7 cellular contexts compared by ENCODE assay signal in the genomic region with DNA sequence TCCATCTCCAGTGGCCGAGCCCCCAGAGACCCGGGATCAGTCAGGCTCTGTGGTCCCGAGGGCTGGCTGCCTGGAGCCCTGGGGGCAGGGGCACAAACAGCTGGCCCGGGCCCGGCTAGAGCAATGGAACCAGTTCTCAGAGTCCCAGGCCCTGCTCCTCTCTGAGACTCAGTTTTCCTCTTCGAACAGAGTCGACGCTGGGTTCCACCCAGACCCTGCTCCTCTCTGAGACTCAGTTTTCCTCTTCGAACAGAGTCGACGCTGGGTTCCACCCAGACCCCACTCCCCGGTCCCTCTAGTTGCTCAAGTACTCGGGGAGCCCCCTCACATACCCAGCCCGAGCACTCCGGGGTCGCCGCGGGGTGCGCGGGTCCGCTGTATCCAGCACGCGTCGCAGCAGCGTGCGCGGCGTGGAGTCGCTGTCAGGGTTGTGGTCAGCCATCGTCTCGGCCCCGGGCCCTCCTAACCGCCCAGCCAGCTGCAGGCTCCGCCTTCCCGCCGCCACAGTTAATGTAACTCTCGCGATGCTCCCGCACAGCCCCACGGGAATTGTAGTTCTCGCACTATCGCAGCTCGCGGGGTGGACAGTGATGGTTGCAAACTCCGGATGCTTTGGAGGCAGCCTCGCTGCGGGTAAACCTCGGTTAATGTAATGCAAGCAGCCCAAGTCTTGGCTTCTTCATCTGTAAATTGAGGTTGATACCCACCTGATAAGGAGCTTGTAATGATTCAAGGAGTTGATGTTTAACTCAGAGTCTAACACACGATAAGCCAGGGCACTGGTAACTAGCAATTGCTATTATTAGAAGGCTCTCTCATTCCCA. TPM values are rescaled to one million over a fixed set of nuclear protein-coding genes. Genes with fewer than 3 reads are reported as not detected.
DNase-seq lines count a peak whose midpoint lies in the region; ATAC-seq lines count a peak whose summit lies in the region.

No MANE protein-coding gene starts in this region.

- ATAC-seq in GM18511 (IDR thresholded peaks at IDR 0.05; ENCODE audit: unreplicated experiment): peak; percentile 98
- peak; percentile 89 for ATAC-seq in HG02973 (IDR thresholded peaks at IDR 0.05; ENCODE audit: unreplicated experiment)
- ATAC-seq in sciatic nerve: peak; percentile 99

- intact Hi-C loops in sciatic nerve (cut with DNase I): no loop called here

- DNase-seq in NCI-H1930 (lab: John Stamatoyannopoulos, UW) (peak; percentile 85 to 88), T-helper 9 cell (peak; percentile 93), astrocyte of the hippocampus (ENCODE audit: low read depth, low spot score) (peak; percentile 95), hypothalamus (lab: John Stamatoyannopoulos, UW) (peak; percentile 36 to 96 (median 84)), sciatic nerve (ENCODE audit: low spot score) (peak; percentile 98)

RNA-seq across cellular contexts. Expression of gene THAP11, which starts 8.5 kb away (rescaled TPM):
- 22.7 TPM for total RNA-seq in sciatic nerve

RNA-seq across cellular contexts. Expression of gene NUTF2, which starts 13.1 kb away (rescaled TPM):
- 59.2 TPM for total RNA-seq in sciatic nerve

RNA-seq across cellular contexts. Expression of gene CENPT, which starts 13.9 kb away (rescaled TPM):
- 45.1 TPM for total RNA-seq in sciatic nerve

RNA-seq across cellular contexts. Expression of gene TSNAXIP1, which starts 26.9 kb away (rescaled TPM):
- 1.5 TPM for total RNA-seq in sciatic nerve

RNA-seq across cellular contexts. Expression of gene RANBP10, which starts 27.3 kb away (rescaled TPM):
- 21.7 TPM for total RNA-seq in sciatic nerve

Comparison
In these comparisons a context has a peak if more than half of its experiments do, and no peak if none do; other contexts are left out.
1. Peak in every context shown above with its lines: DNase-seq and ATAC-seq.